1 cellular context compared by ENCODE assay signal in the genomic region with DNA sequence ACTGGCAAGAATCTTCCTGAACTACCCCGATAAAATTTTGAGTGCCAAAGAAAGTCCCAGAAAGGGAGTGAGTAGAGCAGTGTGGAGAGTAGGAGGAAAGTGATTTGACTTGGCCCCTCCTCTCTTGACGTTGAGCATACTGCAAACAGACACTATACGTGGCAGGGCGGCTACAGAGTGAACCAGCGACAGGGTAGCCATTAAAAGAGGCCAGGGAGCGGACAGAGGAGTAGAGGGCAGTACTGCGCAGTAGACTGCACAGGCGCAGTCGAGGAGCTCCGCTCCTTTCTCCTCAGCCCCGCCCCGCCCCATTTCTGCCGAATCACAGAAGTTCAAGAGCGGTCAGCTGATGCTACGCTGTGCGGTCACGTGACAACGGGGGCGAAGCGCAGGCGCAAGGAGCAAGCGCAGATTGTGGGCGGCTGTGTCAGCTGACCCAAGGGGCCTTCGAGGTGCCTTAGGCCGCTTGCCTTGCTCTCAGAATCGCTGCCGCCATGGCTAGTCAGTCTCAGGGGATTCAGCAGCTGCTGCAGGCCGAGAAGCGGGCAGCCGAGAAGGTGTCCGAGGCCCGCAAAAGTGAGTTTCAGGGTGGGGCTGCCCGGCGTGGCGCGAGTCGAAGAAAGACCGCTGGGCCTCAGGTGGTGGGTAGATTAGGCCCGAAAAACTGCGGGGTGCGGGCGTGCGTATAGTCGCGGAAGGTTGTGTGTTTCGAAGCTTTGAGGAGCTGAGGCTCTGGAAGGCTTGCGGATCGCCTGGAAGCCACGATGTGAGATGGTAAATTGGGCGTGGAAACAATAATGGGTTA.
A peak's percentile ranks its signal among the peaks of the same experiment; 100 is the strongest.
TF ChIP-seq lines count a peak whose summit lies in the region.

A gene with protein sequence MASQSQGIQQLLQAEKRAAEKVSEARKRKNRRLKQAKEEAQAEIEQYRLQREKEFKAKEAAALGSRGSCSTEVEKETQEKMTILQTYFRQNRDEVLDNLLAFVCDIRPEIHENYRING (plus strand): TSS at position 425 of the 805 bp plus-strand sequence. CDS start 70 bp downstream, at position 495.

TF ChIP-seq in HepG2, 621 proteins besides CTCF, POLR2A, EP300 and RAD21 (continued from another document and continues in another):
- TF ChIP-seq, protein P1, sequence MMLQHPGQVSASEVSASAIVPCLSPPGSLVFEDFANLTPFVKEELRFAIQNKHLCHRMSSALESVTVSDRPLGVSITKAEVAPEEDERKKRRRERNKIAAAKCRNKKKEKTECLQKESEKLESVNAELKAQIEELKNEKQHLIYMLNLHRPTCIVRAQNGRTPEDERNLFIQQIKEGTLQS (CRISPR knock-in tag; IDR thresholded peaks at IDR 0.05), result peak; percentile 61
- no peak; the same call in 1 of the 2 replicates for TF ChIP-seq ZFAT (CRISPR knock-in tag; conservative IDR thresholded peaks at IDR 0.05)
- no peak for TF ChIP-seq SNRNP70 (IDR thresholded peaks at IDR 0.05; ENCODE audit: low read depth, low read length)
- TF ChIP-seq NFE2 (CRISPR knock-in tag; IDR thresholded peaks at IDR 0.05), result 0 out of 2 replicates have a peak, but pooled peaks have one; percentile 55
- TF ChIP-seq TBX3 (IDR thresholded peaks at IDR 0.05; ENCODE audit: borderline replicate concordance), result 0 out of 2 replicates have a peak, but pooled peaks have one; percentile 40
- TF ChIP-seq CHD2 (IDR thresholded peaks at IDR 0.05; ENCODE audit: low read depth, low read length), result no peak
- peak; percentile 47 for TF ChIP-seq ISL2 (CRISPR knock-in tag; IDR thresholded peaks at IDR 0.05)
- no peak for TF ChIP-seq IKZF4 (CRISPR knock-in tag; IDR thresholded peaks at IDR 0.05; ENCODE audit: borderline replicate concordance, low read depth, not compliant biosample characterization)
- TF ChIP-seq EEA1 (CRISPR knock-in tag; IDR thresholded peaks at IDR 0.05; ENCODE audit: borderline replicate concordance), result no peak
- no peak for TF ChIP-seq SSRP1 (CRISPR knock-in tag; IDR thresholded peaks at IDR 0.05)
- TF ChIP-seq ZSCAN31 (CRISPR knock-in tag; IDR thresholded peaks at IDR 0.05; ENCODE audit: low read depth), result peak; percentile 69
- TF ChIP-seq, protein P2, sequence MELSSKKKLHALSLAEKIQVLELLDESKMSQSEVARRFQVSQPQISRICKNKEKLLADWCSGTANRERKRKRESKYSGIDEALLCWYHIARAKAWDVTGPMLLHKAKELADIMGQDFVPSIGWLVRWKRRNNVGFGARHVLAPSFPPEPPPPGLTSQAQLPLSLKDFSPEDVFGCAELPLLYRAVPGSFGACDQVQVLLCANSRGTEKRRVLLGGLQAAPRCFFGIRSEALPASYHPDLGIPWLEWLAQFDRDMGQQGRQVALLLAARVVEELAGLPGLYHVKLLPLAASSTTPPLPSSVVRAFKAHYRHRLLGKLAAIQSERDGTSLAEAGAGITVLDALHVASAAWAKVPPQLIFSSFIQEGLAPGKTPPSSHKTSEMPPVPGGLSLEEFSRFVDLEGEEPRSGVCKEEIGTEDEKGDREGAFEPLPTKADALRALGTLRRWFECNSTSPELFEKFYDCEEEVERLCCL (CRISPR knock-in tag; IDR thresholded peaks at IDR 0.05; ENCODE audit: borderline replicate concordance), result 0 out of 2 replicates have a peak, but pooled peaks have one; percentile 54
- TF ChIP-seq NBN (conservative IDR thresholded peaks at IDR 0.05), result no peak
- TF ChIP-seq, protein P3, sequence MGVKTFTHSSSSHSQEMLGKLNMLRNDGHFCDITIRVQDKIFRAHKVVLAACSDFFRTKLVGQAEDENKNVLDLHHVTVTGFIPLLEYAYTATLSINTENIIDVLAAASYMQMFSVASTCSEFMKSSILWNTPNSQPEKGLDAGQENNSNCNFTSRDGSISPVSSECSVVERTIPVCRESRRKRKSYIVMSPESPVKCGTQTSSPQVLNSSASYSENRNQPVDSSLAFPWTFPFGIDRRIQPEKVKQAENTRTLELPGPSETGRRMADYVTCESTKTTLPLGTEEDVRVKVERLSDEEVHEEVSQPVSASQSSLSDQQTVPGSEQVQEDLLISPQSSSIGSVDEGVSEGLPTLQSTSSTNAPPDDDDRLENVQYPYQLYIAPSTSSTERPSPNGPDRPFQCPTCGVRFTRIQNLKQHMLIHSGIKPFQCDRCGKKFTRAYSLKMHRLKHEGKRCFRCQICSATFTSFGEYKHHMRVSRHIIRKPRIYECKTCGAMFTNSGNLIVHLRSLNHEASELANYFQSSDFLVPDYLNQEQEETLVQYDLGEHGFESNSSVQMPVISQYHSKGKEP (CRISPR knock-in tag; IDR thresholded peaks at IDR 0.05), result peak; percentile 43; the same call in 1 of the 2 replicates
- no peak for TF ChIP-seq HNF4A (CRISPR knock-in tag; IDR thresholded peaks at IDR 0.05)
- TF ChIP-seq ZNF460 (CRISPR knock-in tag; IDR thresholded peaks at IDR 0.05; ENCODE audit: borderline replicate concordance), result no peak
- TF ChIP-seq RARA (CRISPR knock-in tag; IDR thresholded peaks at IDR 0.05), result no peak; the same call in 1 of the 2 replicates
- peak; percentile 35; the same call in 1 of the 2 replicates for TF ChIP-seq WIZ (CRISPR knock-in tag; IDR thresholded peaks at IDR 0.05)
- TF ChIP-seq, protein P4, sequence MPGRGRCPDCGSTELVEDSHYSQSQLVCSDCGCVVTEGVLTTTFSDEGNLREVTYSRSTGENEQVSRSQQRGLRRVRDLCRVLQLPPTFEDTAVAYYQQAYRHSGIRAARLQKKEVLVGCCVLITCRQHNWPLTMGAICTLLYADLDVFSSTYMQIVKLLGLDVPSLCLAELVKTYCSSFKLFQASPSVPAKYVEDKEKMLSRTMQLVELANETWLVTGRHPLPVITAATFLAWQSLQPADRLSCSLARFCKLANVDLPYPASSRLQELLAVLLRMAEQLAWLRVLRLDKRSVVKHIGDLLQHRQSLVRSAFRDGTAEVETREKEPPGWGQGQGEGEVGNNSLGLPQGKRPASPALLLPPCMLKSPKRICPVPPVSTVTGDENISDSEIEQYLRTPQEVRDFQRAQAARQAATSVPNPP (CRISPR knock-in tag; IDR thresholded peaks at IDR 0.05), result 0 out of 2 replicates have a peak, but pooled peaks have one; percentile 75
- TF ChIP-seq, protein P5, sequence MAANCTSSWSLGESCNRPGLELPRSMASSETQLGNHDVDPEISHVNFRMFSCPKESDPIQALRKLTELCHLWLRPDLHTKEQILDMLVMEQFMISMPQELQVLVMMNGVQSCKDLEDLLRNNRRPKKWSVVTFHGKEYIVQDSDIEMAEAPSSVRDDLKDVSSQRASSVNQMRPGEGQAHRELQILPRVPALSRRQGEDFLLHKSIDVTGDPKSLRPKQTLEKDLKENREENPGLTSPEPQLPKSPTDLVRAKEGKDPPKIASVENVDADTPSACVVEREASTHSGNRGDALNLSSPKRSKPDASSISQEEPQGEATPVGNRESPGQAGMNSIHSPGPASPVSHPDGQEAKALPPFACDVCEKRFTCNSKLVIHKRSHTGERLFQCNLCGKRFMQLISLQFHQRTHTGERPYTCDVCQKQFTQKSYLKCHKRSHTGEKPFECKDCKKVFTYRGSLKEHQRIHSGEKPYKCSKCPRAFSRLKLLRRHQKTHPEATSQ (CRISPR knock-in tag; IDR thresholded peaks at IDR 0.05; ENCODE audit: borderline replicate concordance), result peak; percentile 93
- TF ChIP-seq ZNF746 (CRISPR knock-in tag; IDR thresholded peaks at IDR 0.05), result no peak
- 0 out of 2 replicates have a peak, but pooled peaks have one; percentile 53 for TF ChIP-seq RELA (CRISPR knock-in tag; IDR thresholded peaks at IDR 0.05)
- peak; percentile 79; the same call in 1 of the 2 replicates for TF ChIP-seq ETV6 (CRISPR knock-in tag; conservative IDR thresholded peaks at IDR 0.05)
- peak; percentile 74 for TF ChIP-seq NFYB (CRISPR knock-in tag; IDR thresholded peaks at IDR 0.05)
- TF ChIP-seq, protein P6, sequence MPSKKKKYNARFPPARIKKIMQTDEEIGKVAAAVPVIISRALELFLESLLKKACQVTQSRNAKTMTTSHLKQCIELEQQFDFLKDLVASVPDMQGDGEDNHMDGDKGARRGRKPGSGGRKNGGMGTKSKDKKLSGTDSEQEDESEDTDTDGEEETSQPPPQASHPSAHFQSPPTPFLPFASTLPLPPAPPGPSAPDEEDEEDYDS (CRISPR knock-in tag; IDR thresholded peaks at IDR 0.05), result peak; percentile 92
- no peak for TF ChIP-seq TCF12 (IDR thresholded peaks at IDR 0.05)
- no peak for TF ChIP-seq TCF12 (CRISPR knock-in tag; IDR thresholded peaks at IDR 0.05)
- TF ChIP-seq STAG1 (CRISPR knock-in tag; IDR thresholded peaks at IDR 0.05), result no peak
- no peak for TF ChIP-seq NR2F1 (CRISPR knock-in tag; IDR thresholded peaks at IDR 0.05)
- TF ChIP-seq, protein P7, sequence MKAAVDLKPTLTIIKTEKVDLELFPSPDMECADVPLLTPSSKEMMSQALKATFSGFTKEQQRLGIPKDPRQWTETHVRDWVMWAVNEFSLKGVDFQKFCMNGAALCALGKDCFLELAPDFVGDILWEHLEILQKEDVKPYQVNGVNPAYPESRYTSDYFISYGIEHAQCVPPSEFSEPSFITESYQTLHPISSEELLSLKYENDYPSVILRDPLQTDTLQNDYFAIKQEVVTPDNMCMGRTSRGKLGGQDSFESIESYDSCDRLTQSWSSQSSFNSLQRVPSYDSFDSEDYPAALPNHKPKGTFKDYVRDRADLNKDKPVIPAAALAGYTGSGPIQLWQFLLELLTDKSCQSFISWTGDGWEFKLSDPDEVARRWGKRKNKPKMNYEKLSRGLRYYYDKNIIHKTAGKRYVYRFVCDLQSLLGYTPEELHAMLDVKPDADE (CRISPR knock-in tag; IDR thresholded peaks at IDR 0.05), result peak; percentile 92
- TF ChIP-seq PTBP1 (IDR thresholded peaks at IDR 0.05; ENCODE audit: low read depth, low read length, poor library complexity, severe bottlenecking), result no peak
- TF ChIP-seq CEBPG (CRISPR knock-in tag; IDR thresholded peaks at IDR 0.05), result no peak
- TF ChIP-seq, protein P8, sequence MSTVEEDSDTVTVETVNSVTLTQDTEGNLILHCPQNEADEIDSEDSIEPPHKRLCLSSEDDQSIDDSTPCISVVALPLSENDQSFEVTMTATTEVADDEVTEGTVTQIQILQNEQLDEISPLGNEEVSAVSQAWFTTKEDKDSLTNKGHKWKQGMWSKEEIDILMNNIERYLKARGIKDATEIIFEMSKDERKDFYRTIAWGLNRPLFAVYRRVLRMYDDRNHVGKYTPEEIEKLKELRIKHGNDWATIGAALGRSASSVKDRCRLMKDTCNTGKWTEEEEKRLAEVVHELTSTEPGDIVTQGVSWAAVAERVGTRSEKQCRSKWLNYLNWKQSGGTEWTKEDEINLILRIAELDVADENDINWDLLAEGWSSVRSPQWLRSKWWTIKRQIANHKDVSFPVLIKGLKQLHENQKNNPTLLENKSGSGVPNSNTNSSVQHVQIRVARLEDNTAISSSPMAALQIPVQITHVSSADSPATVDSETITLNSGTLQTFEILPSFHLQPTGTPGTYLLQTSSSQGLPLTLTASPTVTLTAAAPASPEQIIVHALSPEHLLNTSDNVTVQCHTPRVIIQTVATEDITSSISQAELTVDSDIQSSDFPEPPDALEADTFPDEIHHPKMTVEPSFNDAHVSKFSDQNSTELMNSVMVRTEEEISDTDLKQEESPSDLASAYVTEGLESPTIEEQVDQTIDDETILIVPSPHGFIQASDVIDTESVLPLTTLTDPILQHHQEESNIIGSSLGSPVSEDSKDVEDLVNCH (CRISPR knock-in tag; IDR thresholded peaks at IDR 0.05), result no peak
- TF ChIP-seq, protein P9, sequence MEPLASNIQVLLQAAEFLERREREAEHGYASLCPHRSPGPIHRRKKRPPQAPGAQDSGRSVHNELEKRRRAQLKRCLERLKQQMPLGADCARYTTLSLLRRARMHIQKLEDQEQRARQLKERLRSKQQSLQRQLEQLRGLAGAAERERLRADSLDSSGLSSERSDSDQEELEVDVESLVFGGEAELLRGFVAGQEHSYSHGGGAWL (CRISPR knock-in tag; IDR thresholded peaks at IDR 0.05), result peak; percentile 93
- TF ChIP-seq ZNF207 (IDR thresholded peaks at IDR 0.05; ENCODE audit: borderline replicate concordance), result peak; percentile 99
- TF ChIP-seq CC2D1A (CRISPR knock-in tag; IDR thresholded peaks at IDR 0.05), result no peak
- TF ChIP-seq ZNF333 (CRISPR knock-in tag; IDR thresholded peaks at IDR 0.05; ENCODE audit: borderline replicate concordance), result peak; percentile 85; the same call in 1 of the 2 replicates
- TF ChIP-seq ZNF564 (CRISPR knock-in tag; IDR thresholded peaks at IDR 0.05), result peak; percentile 75; the same call in 1 of the 2 replicates
- TF ChIP-seq ZNF598 (CRISPR knock-in tag; IDR thresholded peaks at IDR 0.05; ENCODE audit: borderline replicate concordance), result peak; percentile 94; the same call in 1 of the 2 replicates
- TF ChIP-seq NFYC (CRISPR knock-in tag; IDR thresholded peaks at IDR 0.05), result peak; percentile 80
- no peak for TF ChIP-seq PRPF4 (IDR thresholded peaks at IDR 0.05; ENCODE audit: low read depth, low read length, poor library complexity, severe bottlenecking)
- TF ChIP-seq, protein P10, sequence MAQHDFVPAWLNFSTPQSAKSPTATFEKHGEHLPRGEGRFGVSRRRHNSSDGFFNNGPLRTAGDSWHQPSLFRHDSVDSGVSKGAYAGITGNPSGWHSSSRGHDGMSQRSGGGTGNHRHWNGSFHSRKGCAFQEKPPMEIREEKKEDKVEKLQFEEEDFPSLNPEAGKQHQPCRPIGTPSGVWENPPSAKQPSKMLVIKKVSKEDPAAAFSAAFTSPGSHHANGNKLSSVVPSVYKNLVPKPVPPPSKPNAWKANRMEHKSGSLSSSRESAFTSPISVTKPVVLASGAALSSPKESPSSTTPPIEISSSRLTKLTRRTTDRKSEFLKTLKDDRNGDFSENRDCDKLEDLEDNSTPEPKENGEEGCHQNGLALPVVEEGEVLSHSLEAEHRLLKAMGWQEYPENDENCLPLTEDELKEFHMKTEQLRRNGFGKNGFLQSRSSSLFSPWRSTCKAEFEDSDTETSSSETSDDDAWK (CRISPR knock-in tag; IDR thresholded peaks at IDR 0.05), result no peak
